Comparison of ENCODE assay signal across 21 cellular contexts in the genomic region with DNA sequence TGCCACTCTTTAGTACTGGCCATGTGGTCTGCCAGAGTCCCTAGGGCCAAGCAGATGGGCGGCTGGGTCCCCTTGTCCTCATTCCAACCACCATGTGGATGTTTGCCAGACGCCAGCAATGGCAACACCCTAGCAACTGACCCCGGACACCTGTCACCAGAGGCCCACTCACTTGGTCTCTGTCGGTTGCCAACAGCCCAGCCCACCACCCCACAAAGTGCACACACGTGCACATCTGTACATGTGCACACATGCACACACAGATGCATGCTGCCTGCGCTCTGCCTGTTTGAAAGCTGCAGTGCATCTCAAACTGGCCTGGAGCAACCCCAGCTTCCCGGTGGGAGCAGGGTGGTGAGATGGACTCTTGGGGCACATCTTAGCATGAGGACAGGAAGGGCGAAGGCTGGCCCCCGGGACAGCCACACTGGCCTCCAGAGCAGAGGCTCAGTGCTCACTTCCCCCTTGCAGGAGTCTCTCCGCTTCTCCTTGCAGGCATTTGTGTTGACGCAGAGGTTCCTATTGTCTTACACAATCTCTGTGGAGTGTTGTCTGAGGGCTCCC. TPM values are rescaled to one million over a fixed set of nuclear protein-coding genes. Genes with fewer than 3 reads are reported as not detected.
A peak's percentile ranks its signal among the peaks of the same experiment; 100 is the strongest.
DNase-seq lines count a peak whose midpoint lies in the region; ATAC-seq and TF ChIP-seq lines count a peak whose summit lies in the region.
"Had no signal": no experiment of that assay in that cellular context is flagged by ENCODE, and none has a peak within 500 bp of the region (broad histone marks: within the 10 kb centered on the region; RNA-seq: fewer than 3 reads in every experiment).

No MANE protein-coding gene starts in this region.

- ATAC-seq in lower lobe of right lung (peak; percentile 8 to 27), HG02588 (IDR thresholded peaks at IDR 0.05; ENCODE audit: unreplicated experiment) (no peak)
- ATAC-seq in activated naive CD4-positive, alpha-beta T cell treated with anti-CD3 and anti-CD28 coated beads, Interleukin-2, amount 50 U/mL, for 72 hours, result no peak
- ATAC-seq: activated T-helper 17 cell treated with anti-CD3 and anti-CD28 coated beads, Interleukin-2, amount 50 U/mL, for 72 hours; PC-3 had no signal

- H3K36me3 Mint-ChIP-seq in activated naive CD4-positive, alpha-beta T cell treated with anti-CD3 and anti-CD28 coated beads, Interleukin-2, amount 50 U/mL, for 72 hours, result no peaks in the 10 kb centered on the region

- no peak for TF ChIP-seq CTCF in coronary artery (IDR thresholded peaks at IDR 0.05)
- no peak for TF ChIP-seq CTCF in lower lobe of right lung (IDR thresholded peaks at IDR 0.05)
- no peak for TF ChIP-seq CTCF in tibial artery (IDR thresholded peaks at IDR 0.05)
- no peak for TF ChIP-seq CTCF in transverse colon (IDR thresholded peaks at IDR 0.05)

- H3K9me3 Mint-ChIP-seq in activated naive CD4-positive, alpha-beta T cell treated with anti-CD3 and anti-CD28 coated beads, Interleukin-2, amount 50 U/mL, for 72 hours, result no peaks in the 10 kb centered on the region
- H3K9me3 Mint-ChIP-seq: activated T-helper 17 cell treated with anti-CD3 and anti-CD28 coated beads, Interleukin-2, amount 50 U/mL, for 72 hours had no signal

- DNase-seq in activated CD8-positive, alpha-beta memory T cell treated with anti-CD3 and anti-CD28 coated beads, Interleukin-2, amount 50 U/mL, for 48 hours, result peak; percentile 29
- no peak for DNase-seq in activated CD8-positive, alpha-beta memory T cell treated with anti-CD3 and anti-CD28 coated beads for 24 hours
- DNase-seq in coronary artery (ENCODE audit: low spot score), result peak; percentile 71
- no peak for DNase-seq in lower lobe of right lung
- peak; percentile 35 to 65 for DNase-seq in tibial artery
- no peak for DNase-seq in transverse colon
- no peak for DNase-seq in activated naive CD4-positive, alpha-beta T cell treated with anti-CD3 and anti-CD28 coated beads, Interleukin-2, amount 50 U/mL, for 72 hours (ENCODE audit: low spot score in 2 of 2)
- DNase-seq: activated CD4-positive, CD25-positive, alpha-beta regulatory T cell; CD4-positive, CD25-positive, alpha-beta regulatory T cell; DMS153; erythroblast; foreskin melanocyte; NCI-H1417; PC-3; SJCRH30; stimulated activated CD4-positive, alpha-beta T cell treated with anti-CD3 and anti-CD28 coated beads, Interleukin-2, amount 100 ng/mL, for 48 hours had no signal

- intact Hi-C loops in lower lobe of right lung (cut with DNase I), result no loop called here
- intact Hi-C loops in tibial artery (cut with DNase I; ENCODE audit: low total_unique reads), result no loop called here
- intact Hi-C loops in transverse colon (cut with DNase I; ENCODE audit: low total_unique reads), result no loop called here

- no peak overlapping the region for H3K27ac Mint-ChIP-seq in activated naive CD4-positive, alpha-beta T cell treated with anti-CD3 and anti-CD28 coated beads, Interleukin-2, amount 50 U/mL, for 72 hours
- H3K27ac Mint-ChIP-seq: activated T-helper 17 cell treated with anti-CD3 and anti-CD28 coated beads, Interleukin-2, amount 50 U/mL, for 72 hours; CD4-positive, CD25-positive, alpha-beta regulatory T cell had no signal

- no peak for TF ChIP-seq EP300 in transverse colon (IDR thresholded peaks at IDR 0.05; ENCODE audit: low read depth)

- H3K4me1 ChIP-seq in lower lobe of right lung, result no peaks in the 10 kb centered on the region
- no peaks in the 10 kb centered on the region for H3K4me1 ChIP-seq in tibial artery
- H3K4me1 ChIP-seq in transverse colon, result no peaks in the 10 kb centered on the region
- H3K4me1 ChIP-seq: SJCRH30, vagina had no signal

- 79% methylated on average over 11 of the region's 11 CpGs; no CpG with 5 or more reads in 1 of the 2 donors for WGBS in transverse colon (ENCODE audit: low coverage in 1 of 2), 2 donors

- no peak overlapping the region for H3K4me3 ChIP-seq in coronary artery
- H3K4me3 ChIP-seq in lower lobe of right lung, result no peak overlapping the region
- H3K4me3 ChIP-seq in tibial artery, result no peak overlapping the region
- no peak overlapping the region for H3K4me3 ChIP-seq in transverse colon
- H3K4me3 ChIP-seq: cardiac muscle cell, dorsolateral prefrontal cortex, SJCRH30, vagina had no signal

- in situ Hi-C loops in transverse colon (cut with MboI; ENCODE audit: low pct_ligation_motif_present in 1 of 4, low pct_unique_long_range_greater_than_20kb in 1 of 4, low sequenced_read_pairs in 3 of 4), result no loop called here

- TF ChIP-seq POLR2A in transverse colon (IDR thresholded peaks at IDR 0.05), result no peak

- H3K9me3 ChIP-seq in lower lobe of right lung (no peaks in the 10 kb centered on the region), tibial artery (no peaks in the 10 kb centered on the region), transverse colon (no peaks in the 10 kb centered on the region)
- H3K9me3 ChIP-seq: SJCRH30, vagina had no signal

- H3K36me3 ChIP-seq in lower lobe of right lung (no peaks in the 10 kb centered on the region), tibial artery (no peaks in the 10 kb centered on the region), transverse colon (peaks cover 0 to 7% (median 0%) of the 10 kb centered on the region in 4 donors)
- H3K36me3 ChIP-seq: cardiac muscle cell, SJCRH30, vagina had no signal

- H3K27me3 ChIP-seq in lower lobe of right lung (ENCODE audit: low read depth) (no peaks in the 10 kb centered on the region), tibial artery (no peaks in the 10 kb centered on the region), transverse colon (no peaks in the 10 kb centered on the region)
- H3K27me3 ChIP-seq: cardiac muscle cell, dorsolateral prefrontal cortex, SJCRH30, vagina had no signal

- H3K27ac ChIP-seq in coronary artery, result peak overlapping the region in 1 of 2 donors; percentile 20
- no peak overlapping the region for H3K27ac ChIP-seq in lower lobe of right lung
- H3K27ac ChIP-seq in tibial artery, result no peak overlapping the region
- no peak overlapping the region for H3K27ac ChIP-seq in transverse colon
- H3K27ac ChIP-seq: cardiac muscle cell, SJCRH30, vagina had no signal

RNA-seq across cellular contexts. Expression of a gene that starts 53.9 kb away (rescaled TPM):
- total RNA-seq in lower lobe of right lung (19.1 TPM), transverse colon (10 to 100 TPM; 10.1 to 22.7 (median 16.7) TPM)
- total RNA-seq in activated naive CD4-positive, alpha-beta T cell treated with anti-CD3 and anti-CD28 coated beads, Interleukin-2, amount 50 U/mL, for 72 hours, result 10 to 100 TPM; 14.6 to 37.7 TPM

Comparison
In these comparisons a context has a peak if more than half of its experiments do, and no peak if none do; other contexts are left out.
1. DNase-seq: peak in activated CD8-positive, alpha-beta memory T cell treated with anti-CD3 and anti-CD28 coated beads, Interleukin-2, amount 50 U/mL, for 48 hours (single experiment), coronary artery (single experiment) and tibial artery (2 of 2); none in activated CD8-positive, alpha-beta memory T cell treated with anti-CD3 and anti-CD28 coated beads for 24 hours (single experiment), lower lobe of right lung (single experiment), transverse colon (single experiment) and activated naive CD4-positive, alpha-beta T cell treated with anti-CD3 and anti-CD28 coated beads, Interleukin-2, amount 50 U/mL, for 72 hours (0 of 2).
2. ATAC-seq: peak in lower lobe of right lung (2 of 2); none in HG02588 (single experiment) and activated naive CD4-positive, alpha-beta T cell treated with anti-CD3 and anti-CD28 coated beads, Interleukin-2, amount 50 U/mL, for 72 hours (0 of 2).